8 cellular contexts compared by ENCODE assay signal in the genomic region with DNA sequence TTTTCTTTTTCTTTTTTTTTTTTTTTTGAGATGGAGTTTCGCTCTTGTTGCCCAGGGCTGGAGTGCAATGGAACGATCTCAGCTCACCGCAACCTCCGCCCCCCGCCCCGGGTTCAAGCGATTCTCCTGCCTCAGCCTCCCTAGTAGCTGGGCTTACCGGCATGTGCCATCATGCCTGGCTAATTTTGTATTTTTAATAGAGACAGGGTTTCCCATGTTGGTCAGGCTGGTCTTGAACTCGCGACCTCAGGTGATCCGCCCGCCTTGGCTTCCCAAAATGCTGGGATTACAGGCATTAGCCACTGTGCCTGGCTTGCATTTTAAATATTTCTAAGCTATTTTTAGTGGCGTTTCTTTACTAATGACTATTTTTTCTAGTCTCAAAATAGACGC. TPM values are rescaled to one million over a fixed set of nuclear protein-coding genes. Genes with fewer than 3 reads are reported as not detected.
A peak's percentile ranks its signal among the peaks of the same experiment; 100 is the strongest.
DNase-seq lines count a peak whose midpoint lies in the region; ATAC-seq and TF ChIP-seq lines count a peak whose summit lies in the region.
"Not testable (repeated sequence)": the region's sequence is repeated elsewhere in the genome, so short reads cannot be mapped to it uniquely, and the experiment has no call there.

No MANE protein-coding gene starts in this region.

- not testable (repeated sequence) for H4K20me1 ChIP-seq in neural cell (ENCODE audit: insufficient read depth)

- H3K9me3 ChIP-seq in T-helper 17 cell (ENCODE audit: control insufficient read depth, low read length, poor library complexity, severe bottlenecking); endodermal cell (ENCODE audit: control insufficient read depth, low read length); neural cell (ENCODE audit: low read length): not testable (repeated sequence)

- H3K9ac ChIP-seq in endodermal cell (ENCODE audit: extremely low read depth, low read length, poor library complexity, severe bottlenecking) = peak overlapping the region; percentile 55
- peak overlapping the region; percentile 65 for H3K9ac ChIP-seq in neural cell (ENCODE audit: low read length)

- H3K9me2 ChIP-seq in neural cell (ENCODE audit: insufficient read depth, low read length) = not testable (repeated sequence)

- not testable (repeated sequence) for H3K27me3 Mint-ChIP-seq in HFFc6 (ENCODE audit: insufficient read depth); T-helper 17 cell; activated naive CD8-positive, alpha-beta T cell treated with anti-CD3 and anti-CD28 coated beads, Interleukin-2, amount 10 ng/mL, durations not matched to agents 7 days and 5 days; stimulated activated naive B cell treated with anti-CD40 and anti-IgM and Interleukin-4, amounts not matched to agents 10 μg/mL and 1 μg/mL and 100 μg/mL, for 72 hours
- H3K27me3 Mint-ChIP-seq in endodermal cell (ENCODE audit: insufficient read depth) (peaks cover 19% of the 10 kb centered on the region), immature natural killer cell (ENCODE audit: low read depth in 3 of 3) (peaks cover 6 to 14% (median 9%) of the 10 kb centered on the region in 3 donors)

- peaks cover 27% of the 10 kb centered on the region for H3K4me1 Mint-ChIP-seq in HFFc6 (ENCODE audit: low read depth)
- H3K4me1 Mint-ChIP-seq in T-helper 17 cell = peaks cover 25% of the 10 kb centered on the region
- H3K4me1 Mint-ChIP-seq in activated naive CD8-positive, alpha-beta T cell treated with anti-CD3 and anti-CD28 coated beads, Interleukin-2, amount 10 ng/mL, durations not matched to agents 7 days and 5 days = peaks cover 13% of the 10 kb centered on the region
- H3K4me1 Mint-ChIP-seq in endodermal cell = peaks cover 14% of the 10 kb centered on the region
- peaks cover 24 to 28% of the 10 kb centered on the region in 2 donors for H3K4me1 Mint-ChIP-seq in immature natural killer cell
- not testable (repeated sequence) for H3K4me1 Mint-ChIP-seq in stimulated activated naive B cell treated with anti-CD40 and anti-IgM and Interleukin-4, amounts not matched to agents 10 μg/mL and 1 μg/mL and 100 μg/mL, for 72 hours

- not testable (repeated sequence) for DNase-seq in AG10803 (ENCODE audit: low read depth); HFFc6; T-helper 17 cell; activated naive CD8-positive, alpha-beta T cell treated with anti-CD3 and anti-CD28 coated beads, Interleukin-2, amount 10 ng/mL, durations not matched to agents 7 days and 5 days; immature natural killer cell; stimulated activated naive B cell treated with anti-CD40 and anti-IgM and Interleukin-4, amounts not matched to agents 10 μg/mL and 1 μg/mL and 100 μg/mL, for 72 hours
- peak; percentile 51 for DNase-seq in endodermal cell

- H3F3A ChIP-seq in neural cell (ENCODE audit: insufficient read depth, low read length, poor library complexity, severe bottlenecking) = not testable (repeated sequence)

- H3K4me3 ChIP-seq in AG10803 (ENCODE audit: low read length) = peak overlapping the region; percentile 72
- H3K4me3 ChIP-seq in endodermal cell (ENCODE audit: low read length) = peak overlapping the region; percentile 79
- peak overlapping the region; percentile 76 for H3K4me3 ChIP-seq in neural cell (ENCODE audit: low read length)

- H3K36me3 ChIP-seq in endodermal cell (ENCODE audit: control insufficient read depth, insufficient read depth, low read length); neural cell (ENCODE audit: insufficient read depth, low read length): not testable (repeated sequence)

- not testable (repeated sequence) for H2AFZ ChIP-seq in neural cell (ENCODE audit: low read depth, low read length)

- H3K27ac Mint-ChIP-seq in HFFc6 = peak overlapping the region; percentile 46
- H3K27ac Mint-ChIP-seq in T-helper 17 cell = peak overlapping the region; percentile 92
- not testable (repeated sequence) for H3K27ac Mint-ChIP-seq in activated naive CD8-positive, alpha-beta T cell treated with anti-CD3 and anti-CD28 coated beads, Interleukin-2, amount 10 ng/mL, durations not matched to agents 7 days and 5 days; endodermal cell
- H3K27ac Mint-ChIP-seq in immature natural killer cell = peak overlapping the region; percentile 39 to 82 (median 70)
- peak overlapping the region; percentile 76 for H3K27ac Mint-ChIP-seq in stimulated activated naive B cell treated with anti-CD40 and anti-IgM and Interleukin-4, amounts not matched to agents 10 μg/mL and 1 μg/mL and 100 μg/mL, for 72 hours

- H3K27me3 ChIP-seq in endodermal cell (ENCODE audit: control insufficient read depth, insufficient read depth, low read length, poor library complexity, severe bottlenecking); neural cell (ENCODE audit: insufficient read depth, low read depth, low read length): not testable (repeated sequence)

- 46 to 53% methylated on average over 11 to 13 of the region's 14 CpGs for WGBS in endodermal cell (ENCODE audit: insufficient coverage in 1 of 2, insufficient read length in 1 of 2), 2 experiments

- not testable (repeated sequence) for H3K4me1 ChIP-seq in endodermal cell (ENCODE audit: control insufficient read depth, insufficient read depth, low read length)

- H3K4me3 Mint-ChIP-seq in HFFc6 = peak overlapping the region; percentile 86
- H3K4me3 Mint-ChIP-seq in T-helper 17 cell = peak overlapping the region; percentile 97
- peak overlapping the region; percentile 84 for H3K4me3 Mint-ChIP-seq in activated naive CD8-positive, alpha-beta T cell treated with anti-CD3 and anti-CD28 coated beads, Interleukin-2, amount 10 ng/mL, durations not matched to agents 7 days and 5 days
- peak overlapping the region; percentile 66 for H3K4me3 Mint-ChIP-seq in endodermal cell
- peak overlapping the region; percentile 66 to 85 (median 83) for H3K4me3 Mint-ChIP-seq in immature natural killer cell
- H3K4me3 Mint-ChIP-seq in stimulated activated naive B cell treated with anti-CD40 and anti-IgM and Interleukin-4, amounts not matched to agents 10 μg/mL and 1 μg/mL and 100 μg/mL, for 72 hours = peak overlapping the region; percentile 68 to 78

- not testable (repeated sequence) for ATAC-seq in T-helper 17 cell; activated naive CD8-positive, alpha-beta T cell treated with anti-CD3 and anti-CD28 coated beads, Interleukin-2, amount 10 ng/mL, durations not matched to agents 7 days and 5 days (ENCODE audit: low read depth); stimulated activated naive B cell treated with anti-CD40 and anti-IgM and Interleukin-4, amounts not matched to agents 10 μg/mL and 1 μg/mL and 100 μg/mL, for 72 hours (replicated peaks)

- TF ChIP-seq RAD21 in neural cell (conservative IDR thresholded peaks at IDR 0.05) = not testable (repeated sequence)

- not testable (repeated sequence) for TF ChIP-seq EP300 in neural cell (conservative IDR thresholded peaks at IDR 0.05; ENCODE audit: poor library complexity, severe bottlenecking)

- not testable (repeated sequence) for H3K9me3 Mint-ChIP-seq in HFFc6; activated naive CD8-positive, alpha-beta T cell treated with anti-CD3 and anti-CD28 coated beads, Interleukin-2, amount 10 ng/mL, durations not matched to agents 7 days and 5 days; endodermal cell; immature natural killer cell; stimulated activated naive B cell treated with anti-CD40 and anti-IgM and Interleukin-4, amounts not matched to agents 10 μg/mL and 1 μg/mL and 100 μg/mL, for 72 hours

- not testable (repeated sequence) for H3K79me2 ChIP-seq in neural cell (replicated peaks; ENCODE audit: insufficient read depth, low read length)

- not testable (repeated sequence) for H3K4me2 ChIP-seq in neural cell (ENCODE audit: low read length)

- H3K36me3 Mint-ChIP-seq in HFFc6 (ENCODE audit: low read depth); T-helper 17 cell (ENCODE audit: low read depth); activated naive CD8-positive, alpha-beta T cell treated with anti-CD3 and anti-CD28 coated beads, Interleukin-2, amount 10 ng/mL, durations not matched to agents 7 days and 5 days; endodermal cell (ENCODE audit: low read depth); immature natural killer cell; stimulated activated naive B cell treated with anti-CD40 and anti-IgM and Interleukin-4, amounts not matched to agents 10 μg/mL and 1 μg/mL and 100 μg/mL, for 72 hours: not testable (repeated sequence)

- POLR2A ChIA-PET in activated naive CD8-positive, alpha-beta T cell treated with anti-CD3 and anti-CD28 coated beads, Interleukin-2, amount 10 ng/mL, durations not matched to agents 7 days and 5 days (lab: Charles Lee) = interaction anchor here (1.2 to 2.7 kb wide), 2 partner anchors 74 to 618 kb away, joined by 3 to 19 read pairs; partner anchors contain the start of genes DMAC2L, KLHDC2 and L2HGDH

- TF ChIP-seq CTCF in AG10803 (conservative IDR thresholded peaks at IDR 0.05; ENCODE audit: low read length); HFFc6 (IDR thresholded peaks at IDR 0.05); endodermal cell (conservative IDR thresholded peaks at IDR 0.05); neural cell (IDR thresholded peaks at IDR 0.05; ENCODE audit: poor library complexity, severe bottlenecking): not testable (repeated sequence)

- H3K27ac ChIP-seq in endodermal cell (ENCODE audit: low read depth, low read length) = not testable (repeated sequence)
- peak overlapping the region; percentile 57 for H3K27ac ChIP-seq in neural cell (ENCODE audit: low read length)

RNA-seq across cellular contexts. Expression of gene KLHDC1, which starts 0.8 kb away (rescaled TPM):
- 1 to 10 TPM in 5 of 6 experiments, under 1 TPM in 1; 0.97 to 1.6 (median 1.2) TPM for total RNA-seq in HFFc6 (2021; fragmentation: NEBNext Ultra II Directional; extraction: Animal tissue kit (Norgen Biotek cat#: 25700))
- 1 to 10 TPM; 7.4 to 7.5 TPM for total RNA-seq in T-helper 17 cell
- total RNA-seq in activated naive CD8-positive, alpha-beta T cell treated with anti-CD3 and anti-CD28 coated beads, Interleukin-2, amount 10 ng/mL, durations not matched to agents 7 days and 5 days = 1 to 10 TPM; 4.6 to 5.6 TPM
- total RNA-seq in endodermal cell = under 1 TPM; 0.35 to 0.77 TPM
- polyA plus RNA-seq in endodermal cell (2013, experiment 1 of 2) = 1.5 TPM
- polyA plus RNA-seq in endodermal cell (2013, experiment 2 of 2) = 1.8 TPM
- polyA plus RNA-seq in immature natural killer cell = 1 to 10 TPM; 2.3 to 3.3 (median 2.5) TPM
- polyA plus RNA-seq in neural cell = 5.2 and 6.5 TPM in 2 replicates
- polyA minus RNA-seq in neural cell = 3.5 and 6.1 TPM in 2 replicates

RNA-seq across cellular contexts. Expression of gene POLE2, which starts 5.7 kb away (rescaled TPM):
- total RNA-seq in HFFc6 (2021; fragmentation: NEBNext Ultra II Directional; extraction: Animal tissue kit (Norgen Biotek cat#: 25700)) = 10 to 100 TPM in 2 of 6 experiments, 1 to 10 TPM in 4; 4.5 to 11.6 (median 8.7) TPM
- 1 to 10 TPM; 1.0 to 2.2 TPM for total RNA-seq in T-helper 17 cell
- total RNA-seq in activated naive CD8-positive, alpha-beta T cell treated with anti-CD3 and anti-CD28 coated beads, Interleukin-2, amount 10 ng/mL, durations not matched to agents 7 days and 5 days = 10 to 100 TPM; 24.0 to 25.5 TPM
- 10 to 100 TPM; 25.5 to 33.6 TPM for total RNA-seq in endodermal cell
- 31.2 TPM for polyA plus RNA-seq in endodermal cell (2013, experiment 1 of 2)
- 34.4 TPM for polyA plus RNA-seq in endodermal cell (2013, experiment 2 of 2)
- polyA plus RNA-seq in immature natural killer cell = 1 to 10 TPM; 1.4 to 6.4 (median 1.5) TPM
- 2.8 and 7.9 TPM in 2 replicates for polyA plus RNA-seq in neural cell
- polyA minus RNA-seq in neural cell = 5.8 and 7.9 TPM in 2 replicates

RNA-seq across cellular contexts. Expression of gene DNAAF2, which starts 58.7 kb away (rescaled TPM):
- total RNA-seq in HFFc6 (2021; fragmentation: NEBNext Ultra II Directional; extraction: Animal tissue kit (Norgen Biotek cat#: 25700)) = 1 to 10 TPM; 5.8 to 8.7 (median 6.2) TPM
- total RNA-seq in T-helper 17 cell = 10 to 100 TPM; 25.7 to 34.0 TPM
- 1 to 10 TPM; 8.0 to 8.2 TPM for total RNA-seq in activated naive CD8-positive, alpha-beta T cell treated with anti-CD3 and anti-CD28 coated beads, Interleukin-2, amount 10 ng/mL, durations not matched to agents 7 days and 5 days
- 10 to 100 TPM; 18.5 to 19.7 TPM for total RNA-seq in endodermal cell
- polyA plus RNA-seq in endodermal cell (2013, experiment 1 of 2) = 19.4 TPM
- 21.4 TPM for polyA plus RNA-seq in endodermal cell (2013, experiment 2 of 2)
- polyA plus RNA-seq in immature natural killer cell = 10 to 100 TPM; 13.3 to 17.2 (median 15.4) TPM
- 37.2 and 41.6 TPM in 2 replicates for polyA plus RNA-seq in neural cell
- polyA minus RNA-seq in neural cell = 30.0 and 30.4 TPM in 2 replicates
